40 cellular contexts compared by ENCODE assay signal in genomic region chr12:23618718-23619117, GRCh38.
A peak's percentile ranks its signal among the peaks of the same experiment; 100 is the strongest.
DNase-seq lines count a peak whose midpoint lies in the region; ATAC-seq, FAIRE-seq and TF ChIP-seq lines count a peak whose summit lies in the region.
"Had no signal": no experiment of that assay in that cellular context is flagged by ENCODE, and none has a peak within 500 bp of the region (broad histone marks: within the 10 kb centered on the region; RNA-seq: fewer than 3 reads in every experiment).

No MANE protein-coding gene starts in this region.

- H3K36me3 ChIP-seq in K562 (ENCODE audit: control insufficient read depth, insufficient read depth, low read length): no peaks in the 10 kb centered on the region
- H3K36me3 ChIP-seq: BLaER1, esophagus squamous epithelium, pancreas, stomach, tibial artery, WERI-Rb-1 had no signal

- TF ChIP-seq EP300 in K562 (IDR thresholded peaks at IDR 0.05; ENCODE audit: low read length): no peak

- H3K9me3 Mint-ChIP-seq in nephron progenitor cell: no peaks in the 10 kb centered on the region

- no peak overlapping the region for H3K9ac ChIP-seq in K562 (ENCODE audit: insufficient read depth in 1 of 2, low read depth in 2 of 2, low read length in 2 of 2)
- H3K9ac ChIP-seq: BLaER1 had no signal

- no peak for FAIRE-seq in K562 (lab: Jason Lieb, UNC)
- FAIRE-seq: astrocyte, endometrium, H54, HTR-8/SVneo, pancreas, RCC 7860, small intestine had no signal

- no peaks in the 10 kb centered on the region for H3K4me1 ChIP-seq in K562 (replicated peaks in 1 of 2; ENCODE audit: control insufficient read depth in 2 of 2, insufficient read depth in 2 of 2, low read length in 2 of 2)
- H3K4me1 ChIP-seq: BLaER1, esophagus squamous epithelium, pancreas, stomach had no signal

- H3K36me3 Mint-ChIP-seq in nephron progenitor cell (ENCODE audit: low read depth): peaks cover 5% of the 10 kb centered on the region
- H3K36me3 Mint-ChIP-seq: activated naive CD8-positive, alpha-beta T cell treated with anti-CD3 and anti-CD28 coated beads for 36 hours; immature natural killer cell had no signal

- CTCF ChIA-PET in K562 (lab: Yijun Ruan, JAX; ENCODE audit: low intra/inter-chr PET ratio): no interaction called here

- DNase-seq in K562 (ENCODE audit: extremely low read depth in 1 of 4, low spot score in 3 of 4): no peak
- DNase-seq in nephron progenitor cell: no peak
- DNase-seq in activated naive CD4-positive, alpha-beta T cell (lab: John Stamatoyannopoulos, UW): no peak
- DNase-seq in hypothalamus (lab: John Stamatoyannopoulos, UW): no peak
- DNase-seq: ACHN; activated CD4-positive, alpha-beta T cell treated with anti-CD3 and anti-CD28 coated beads for 48 hours; activated CD8-positive, alpha-beta memory T cell treated with anti-CD3 and anti-CD28 coated beads for 24 hours; activated effector memory CD4-positive, alpha-beta T cell treated with Interleukin-2 at 50 U/mL for 16 hours; activated naive CD8-positive, alpha-beta T cell treated with anti-CD3 and anti-CD28 coated beads for 36 hours; DMS53; esophagus squamous epithelium; foreskin melanocyte; hippocampal formation; immature natural killer cell; KBM-7; left colon; NCI-H1105 treated with DMSO at 0.1 percent for 48 hours; NCI-H2029; NCI-H226; pancreas; retina; SIG-M5; small intestine; stimulated activated CD4-positive, alpha-beta T cell treated with anti-CD3 and anti-CD28 coated beads, Interleukin-1b, Interleukin-23, amount 100 ng/mL, for 48 hours; stomach; SW 1271; T-helper 9 cell; tibial artery; WERI-Rb-1 had no signal

- H3K27me3 Mint-ChIP-seq in nephron progenitor cell (ENCODE audit: low read depth, poor library complexity): no peaks in the 10 kb centered on the region
- H3K27me3 Mint-ChIP-seq: activated naive CD8-positive, alpha-beta T cell treated with anti-CD3 and anti-CD28 coated beads for 36 hours; dendritic cell treated with granulocyte-macrophage colony-stimulating factor and Interleukin-4, amounts not matched to agents 40 ng/mL and 50 ng/mL, for 4 days had no signal

- ATAC-seq in GM18861 (IDR thresholded peaks at IDR 0.05; ENCODE audit: unreplicated experiment): peak; percentile 40
- ATAC-seq in GM19395 (IDR thresholded peaks at IDR 0.05; ENCODE audit: unreplicated experiment): peak; percentile 67
- peak; percentile 46 for ATAC-seq in HG02870 (IDR thresholded peaks at IDR 0.05; ENCODE audit: unreplicated experiment)
- no peak for ATAC-seq in K562
- ATAC-seq: left colon, pancreas had no signal

- no peaks in the 10 kb centered on the region for H3K79me2 ChIP-seq in K562 (ENCODE audit: control insufficient read depth, insufficient read depth, low read length)

- no peak for TF ChIP-seq RAD21 in K562 (CRISPR knock-in tag; conservative IDR thresholded peaks at IDR 0.05 in 1 of 2, IDR thresholded peaks at IDR 0.05 in 1 of 2)

- no peak overlapping the region for H3K4me3 Mint-ChIP-seq in nephron progenitor cell
- H3K4me3 Mint-ChIP-seq: activated naive CD8-positive, alpha-beta T cell treated with anti-CD3 and anti-CD28 coated beads for 36 hours; dendritic cell treated with granulocyte-macrophage colony-stimulating factor and Interleukin-4, amounts not matched to agents 40 ng/mL and 50 ng/mL, for 4 days; immature natural killer cell; neural crest cell had no signal

- H3K27ac ChIP-seq in K562 (ENCODE audit: extremely low read depth, low read depth, low read length): no peak overlapping the region
- H3K27ac ChIP-seq: BLaER1, esophagus squamous epithelium, pancreas, stomach, tibial artery had no signal

- peaks cover 18% of the 10 kb centered on the region for H3K4me1 Mint-ChIP-seq in nephron progenitor cell
- H3K4me1 Mint-ChIP-seq: activated naive CD8-positive, alpha-beta T cell treated with anti-CD3 and anti-CD28 coated beads for 36 hours; immature natural killer cell had no signal

- no peak for TF ChIP-seq POLR2A in K562 (conservative IDR thresholded peaks at IDR 0.05)

- no TSS peak for BruUV-seq in K562 (replicated peaks; lab: Mats Ljungman, UMichigan)

- no peaks in the 10 kb centered on the region; the same call in 1 of the 2 replicates for H3K9me3 ChIP-seq in K562 (replicated peaks; ENCODE audit: control insufficient read depth, insufficient read depth, low read depth, low read length)
- H3K9me3 ChIP-seq: BLaER1, esophagus squamous epithelium, pancreas, tibial artery had no signal

- no peak overlapping the region for H3K4me3 ChIP-seq in K562
- H3K4me3 ChIP-seq: BLaER1, esophagus squamous epithelium, pancreas, stomach, tibial artery had no signal

- H4K20me1 ChIP-seq in K562 (replicated peaks; ENCODE audit: control insufficient read depth, insufficient read depth, low read length): no peaks in the 10 kb centered on the region
- H4K20me1 ChIP-seq: BLaER1 had no signal

- POLR2A ChIA-PET in K562 (lab: Yijun Ruan, JAX): no interaction called here

- no peak overlapping the region for H3K27ac Mint-ChIP-seq in nephron progenitor cell
- H3K27ac Mint-ChIP-seq: activated naive CD8-positive, alpha-beta T cell treated with anti-CD3 and anti-CD28 coated beads for 36 hours; dendritic cell treated with granulocyte-macrophage colony-stimulating factor and Interleukin-4, amounts not matched to agents 40 ng/mL and 50 ng/mL, for 4 days; immature natural killer cell had no signal

- no peaks in the 10 kb centered on the region for H3K9me1 ChIP-seq in K562 (ENCODE audit: control insufficient read depth, insufficient read depth, low read length)

- no peaks in the 10 kb centered on the region for H3K27me3 ChIP-seq in K562 (ENCODE audit: control insufficient read depth in 2 of 2, insufficient read depth in 2 of 2, low read length in 2 of 2)
- H3K27me3 ChIP-seq: BLaER1, esophagus squamous epithelium, pancreas, stomach, tibial artery had no signal

- no peak overlapping the region for H3K4me2 ChIP-seq in K562 (ENCODE audit: insufficient read depth, low read length)
- H3K4me2 ChIP-seq: BLaER1 had no signal

- WGBS in K562 (ENCODE audit: insufficient coverage, low coverage, missing lambda C conversion rate): 61% methylated on average over 1 of the region's 1 CpG

- intact Hi-C loops in K562 (cut with micrococcal nuclease): no loop called here

- 0 out of 6 replicates have a peak, but pooled peaks of 1 of the 3 experiments have one; percentile 4 for TF ChIP-seq CTCF in K562 (IDR thresholded peaks at IDR 0.05 in 2 of 3, conservative IDR thresholded peaks at IDR 0.05 in 1 of 3; ENCODE audit: insufficient read depth in 2 of 3, low read depth in 1 of 3, low read length in 3 of 3)
- no peak for TF ChIP-seq CTCF in nephron progenitor cell (IDR thresholded peaks at IDR 0.05)

- in situ Hi-C loops in K562 (cut with MboI): no loop called here

- H2AFZ ChIP-seq in K562 (ENCODE audit: low read depth, low read length): 0 out of 2 replicates have a peak overlapping the region, but pooled peaks have one; percentile 1

TF ChIP-seq in K562, 482 proteins besides CTCF, POLR2A, EP300 and RAD21 (continues in another document):
- no peak for TF ChIP-seq CTCFL (IDR thresholded peaks at IDR 0.05; ENCODE audit: borderline replicate concordance, insufficient read depth, low read depth, low read length, poor library complexity, severe bottlenecking)
- TF ChIP-seq ZNF436 (CRISPR knock-in tag; IDR thresholded peaks at IDR 0.05): no peak
- no peak for TF ChIP-seq TGIF2 (CRISPR knock-in tag; IDR thresholded peaks at IDR 0.05)
- TF ChIP-seq ZC3H8 (IDR thresholded peaks at IDR 0.05): no peak
- TF ChIP-seq ZNF146 (CRISPR knock-in tag; IDR thresholded peaks at IDR 0.05; ENCODE audit: unreplicated experiment): no peak
- TF ChIP-seq MYC (IDR thresholded peaks at IDR 0.05; ENCODE audit: low read depth, low read length): no peak
- no peak for TF ChIP-seq MYC (CRISPR knock-in tag; IDR thresholded peaks at IDR 0.05; ENCODE audit: borderline replicate concordance, low read depth)
- no peak for TF ChIP-seq ZNF655 (CRISPR knock-in tag; IDR thresholded peaks at IDR 0.05)
